ENCODE assay signal across 1 cellular context in the genomic region with DNA sequence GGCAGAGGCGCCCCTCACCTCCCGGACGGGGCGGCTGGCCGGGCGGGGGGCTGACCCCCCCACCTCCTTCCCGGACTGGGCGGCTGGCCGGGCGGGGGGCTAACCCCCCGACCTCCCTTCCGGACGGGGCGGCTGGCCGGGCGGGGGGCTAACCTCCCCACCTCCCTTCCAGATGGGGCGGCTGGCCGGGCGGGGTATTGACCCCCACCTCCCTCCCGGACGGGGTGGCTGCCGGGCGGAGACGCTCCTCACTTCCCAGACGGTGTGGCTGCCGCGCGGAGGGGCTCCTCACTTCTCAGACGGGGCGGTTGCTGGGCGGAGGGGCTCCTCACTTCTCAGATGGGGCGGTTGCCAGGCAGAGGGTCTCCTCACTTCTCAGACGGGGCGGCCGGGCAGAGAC. TPM values are rescaled to one million over a fixed set of nuclear protein-coding genes. Genes with fewer than 3 reads are reported as not detected.
"Had no signal": no experiment of that assay in that cellular context is flagged by ENCODE, and none has a peak within 500 bp of the region (broad histone marks: within the 10 kb centered on the region; RNA-seq: fewer than 3 reads in every experiment).

No MANE protein-coding gene starts in this region.

RNA-seq across cellular contexts. Expression of gene ST6GALNAC3, which starts 37.8 kb away (rescaled TPM):
- total RNA-seq: activated CD4-positive, alpha-beta memory T cell treated with anti-CD3 and anti-CD28 coated beads, Interleukin-2, amount 10 ng/mL, durations not matched to agents 7 days and 5 days had no signal
